8 cellular contexts compared by ENCODE assay signal in the genomic region with DNA sequence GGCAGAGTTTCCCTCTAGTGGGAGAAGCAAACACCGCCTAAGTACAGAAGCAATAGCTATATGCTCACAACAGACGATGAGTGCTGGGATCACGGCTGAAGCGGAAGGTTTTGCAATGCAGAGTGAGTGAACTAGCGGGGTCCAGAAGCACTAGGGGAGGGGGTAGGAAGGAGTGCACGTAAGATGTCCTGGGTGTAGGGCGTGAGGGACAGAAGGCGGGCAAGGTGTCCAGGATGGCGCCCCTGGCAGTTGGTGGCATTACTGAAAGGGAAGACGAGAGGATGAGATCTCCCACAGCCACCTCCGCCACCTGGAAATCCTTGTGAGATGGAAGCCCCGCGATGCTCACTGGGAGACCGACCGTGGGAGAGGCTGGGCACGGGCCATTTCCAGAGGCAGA.
DNase-seq lines count a peak whose midpoint lies in the region; ATAC-seq and TF ChIP-seq lines count a peak whose summit lies in the region.

No MANE protein-coding gene starts in this region.

- DNase-seq in right atrium auricular region (ENCODE audit: low spot score) (no peak), Right ventricle myocardium superior (no peak), astrocyte of the spinal cord (ENCODE audit: low read depth, low spot score) (no peak), uterus (no peak), NCI-H1694 treated with DMSO at 0.1 percent for 48 hours (lab: John Stamatoyannopoulos, UW) (no peak), LoVo (ENCODE audit: low spot score) (no peak), H4 (ENCODE audit: low spot score) (no peak)

- H3K27ac ChIP-seq in right atrium auricular region, result peak overlapping the region; percentile 81 to 93
- H3K27ac ChIP-seq in mucosa of rectum (ENCODE audit: low read depth in 2 of 2, low read length in 2 of 2), result peak overlapping the region; percentile 90 to 92
- H3K27ac ChIP-seq in uterus, result peak overlapping the region; percentile 65 to 72

- peak in 1 of 2 donors; percentile 19 for TF ChIP-seq CTCF in right atrium auricular region (IDR thresholded peaks at IDR 0.05)
- TF ChIP-seq CTCF in astrocyte of the spinal cord (IDR thresholded peaks at IDR 0.05; ENCODE audit: low read depth, low read length), result peak; percentile 9
- no peak for TF ChIP-seq CTCF in uterus (IDR thresholded peaks at IDR 0.05)

- H3K4me3 ChIP-seq in right atrium auricular region, result no peak overlapping the region
- H3K4me3 ChIP-seq in astrocyte of the spinal cord (ENCODE audit: low read depth, low read length), result no peak overlapping the region
- H3K4me3 ChIP-seq in mucosa of rectum (ENCODE audit: low read length in 2 of 2), result peak overlapping the region; percentile 0 to 4
- no peak overlapping the region for H3K4me3 ChIP-seq in uterus

- TF ChIP-seq POLR2A in uterus (IDR thresholded peaks at IDR 0.05), result no peak

- in situ Hi-C loops in astrocyte of the spinal cord (cut with HindIII; ENCODE audit: low sequenced_read_pairs), result no loop called here

- intact Hi-C loops in Right ventricle myocardium superior (cut with DNase I), result no loop called here
- intact Hi-C loops in uterus (cut with DNase I; ENCODE audit: low total_unique reads), result no loop called here

- H3K9me3 ChIP-seq in right atrium auricular region (no peaks in the 10 kb centered on the region), mucosa of rectum (ENCODE audit: control insufficient read depth in 2 of 2, low read length in 2 of 2) (no peaks in the 10 kb centered on the region), uterus (no peaks in the 10 kb centered on the region)

- peak overlapping the region in 1 of 2 donors; percentile 72 for H3K9ac ChIP-seq in mucosa of rectum (ENCODE audit: low read depth in 1 of 2, low read length in 2 of 2)

- H3K4me1 ChIP-seq in right atrium auricular region (peaks cover 0 to 98% of the 10 kb centered on the region in 2 donors), mucosa of rectum (ENCODE audit: control insufficient read depth in 2 of 2, insufficient read depth in 2 of 2, low read length in 2 of 2) (peaks cover 62 to 66% of the 10 kb centered on the region in 2 donors), uterus (peaks cover 8 to 18% of the 10 kb centered on the region in 2 donors)

- H3K27me3 ChIP-seq in right atrium auricular region (no peaks in the 10 kb centered on the region), mucosa of rectum (ENCODE audit: control insufficient read depth in 2 of 2, insufficient read depth in 2 of 2, low read length in 2 of 2) (no peaks in the 10 kb centered on the region), uterus (no peaks in the 10 kb centered on the region)

- ATAC-seq in Right ventricle myocardium superior (ENCODE audit: poor library complexity), result no peak

- H3K36me3 ChIP-seq in right atrium auricular region (no peaks in the 10 kb centered on the region), mucosa of rectum (ENCODE audit: control insufficient read depth in 2 of 2, insufficient read depth in 2 of 2, low read length in 2 of 2) (no peaks in the 10 kb centered on the region), uterus (no peaks in the 10 kb centered on the region)

Comparison
In these comparisons a context has a peak if more than half of its experiments do, and no peak if none do; other contexts are left out.
1. H3K4me3 ChIP-seq: peak in mucosa of rectum (2 of 2); none in right atrium auricular region (0 of 2), astrocyte of the spinal cord (single experiment) and uterus (0 of 2).
2. Peak in every context shown above with its lines, with median percentiles within 50 percentile points of each other: H3K27ac ChIP-seq.